Comparison of ENCODE assay signal across 15 cellular contexts in the genomic region with DNA sequence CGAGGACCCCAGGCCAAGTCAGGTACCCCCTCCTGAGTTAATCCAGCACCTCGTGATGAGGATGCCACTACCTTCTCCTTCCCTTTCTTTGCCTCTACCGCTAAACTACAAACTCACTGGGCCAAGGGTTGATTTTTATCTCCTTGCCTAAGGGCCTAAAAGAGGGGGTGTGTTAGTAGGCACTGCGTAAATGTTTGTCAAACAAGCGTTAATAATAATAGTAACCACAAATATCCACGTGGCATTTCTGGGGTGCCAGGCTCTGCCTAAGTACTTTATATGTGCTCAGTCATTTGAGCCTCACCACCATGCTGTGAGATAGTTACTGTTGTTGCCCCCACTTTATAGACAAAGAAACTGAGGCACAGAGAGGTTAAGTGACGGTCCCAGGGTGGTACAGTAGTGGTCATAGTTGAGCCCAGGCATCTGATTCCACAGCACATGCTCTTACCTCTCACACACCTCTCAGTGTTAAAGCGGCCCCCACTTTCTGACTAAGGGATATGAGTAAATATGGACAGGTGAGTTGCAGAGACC. TPM values are rescaled to one million over a fixed set of nuclear protein-coding genes. Genes with fewer than 3 reads are reported as not detected.
A peak's percentile ranks its signal among the peaks of the same experiment; 100 is the strongest.
DNase-seq lines count a peak whose midpoint lies in the region; ATAC-seq and TF ChIP-seq lines count a peak whose summit lies in the region.
"Had no signal": no experiment of that assay in that cellular context is flagged by ENCODE, and none has a peak within 500 bp of the region (broad histone marks: within the 10 kb centered on the region; RNA-seq: fewer than 3 reads in every experiment).

No MANE protein-coding gene starts in this region.

- no peak for TF ChIP-seq POLR2A in right lobe of liver (IDR thresholded peaks at IDR 0.05)

- H3K4me1 ChIP-seq in GM23248 (ENCODE audit: insufficient read depth) (peaks cover 17% of the 10 kb centered on the region), right lobe of liver (peaks cover 0 to 52% (median 16%) of the 10 kb centered on the region in 4 donors), stomach smooth muscle (ENCODE audit: control insufficient read depth, insufficient read depth, low read length) (peaks cover 55% of the 10 kb centered on the region)
- H3K4me1 ChIP-seq: BE2C had no signal

- no peak overlapping the region for H2AFZ ChIP-seq in GM23248

- H3K36me3 ChIP-seq in GM23248 (ENCODE audit: low read depth) (peaks cover 16% of the 10 kb centered on the region; the same call in 1 of the 2 replicates), brain microvascular endothelial cell (replicated peaks) (peaks cover 25% of the 10 kb centered on the region), right lobe of liver (peaks cover 0 to 6% (median 0%) of the 10 kb centered on the region in 4 donors), stomach smooth muscle (ENCODE audit: control insufficient read depth in 2 of 2, insufficient read depth in 2 of 2, low read length in 2 of 2) (peaks cover 8 to 11% of the 10 kb centered on the region in 2 donors), WERI-Rb-1 (peaks cover 3% of the 10 kb centered on the region)

- H3K4me2 ChIP-seq in GM23248 (ENCODE audit: unreplicated experiment), result peak overlapping the region; percentile 25

- H3K27ac ChIP-seq in GM23248 (peak overlapping the region; percentile 97), brain microvascular endothelial cell (peak overlapping the region; percentile 97), right lobe of liver (peak overlapping the region; percentile 72 to 91 (median 83)), stomach smooth muscle (ENCODE audit: low read length) (peak overlapping the region; percentile 90), WERI-Rb-1 (no peak overlapping the region)

- in situ Hi-C loops in GM23248 (cut with MboI) (no loop called here), brain microvascular endothelial cell (cut with HindIII; ENCODE audit: low pct_ligation_motif_present, low sequenced_read_pairs) (no loop called here)

- H3F3A ChIP-seq in GM23248 (ENCODE audit: insufficient read depth), result peaks cover 22% of the 10 kb centered on the region

- no peaks in the 10 kb centered on the region for H3K9me3 ChIP-seq in GM23248 (ENCODE audit: low read depth)
- H3K9me3 ChIP-seq in right lobe of liver, result no peaks in the 10 kb centered on the region
- H3K9me3 ChIP-seq in stomach smooth muscle (ENCODE audit: control insufficient read depth in 2 of 2, low read length in 2 of 2), result peaks cover 0 to 2% of the 10 kb centered on the region in 2 donors
- no peaks in the 10 kb centered on the region for H3K9me3 ChIP-seq in WERI-Rb-1 (ENCODE audit: severe bottlenecking)
- H3K9me3 ChIP-seq: BE2C had no signal

- TF ChIP-seq CTCF in brain microvascular endothelial cell (IDR thresholded peaks at IDR 0.05; ENCODE audit: low read depth, low read length, missing control alignments), result no peak
- no peak for TF ChIP-seq CTCF in right lobe of liver (IDR thresholded peaks at IDR 0.05)
- no peak for TF ChIP-seq CTCF in WERI-Rb-1 (IDR thresholded peaks at IDR 0.05; ENCODE audit: low read depth, low read length)

- H3K79me2 ChIP-seq in GM23248 (ENCODE audit: insufficient read depth), result peaks cover 79% of the 10 kb centered on the region

- intact Hi-C loops in right lobe of liver (cut with DNase I), result no loop called here

- H3K27me3 ChIP-seq in GM23248 (replicated peaks; ENCODE audit: insufficient read depth), result no peaks in the 10 kb centered on the region
- H3K27me3 ChIP-seq in brain microvascular endothelial cell (replicated peaks), result no peaks in the 10 kb centered on the region
- no peaks in the 10 kb centered on the region for H3K27me3 ChIP-seq in right lobe of liver
- H3K27me3 ChIP-seq in stomach smooth muscle (ENCODE audit: control insufficient read depth in 1 of 2, insufficient read depth in 2 of 2, low read length in 2 of 2), result no peaks in the 10 kb centered on the region
- H3K27me3 ChIP-seq in WERI-Rb-1 (ENCODE audit: insufficient read depth, low read depth, severe bottlenecking), result no peaks in the 10 kb centered on the region
- H3K27me3 ChIP-seq: BE2C had no signal

- no peak overlapping the region for H3K4me3 ChIP-seq in GM23248
- no peak overlapping the region for H3K4me3 ChIP-seq in brain microvascular endothelial cell (ENCODE audit: low read depth, low read length)
- no peak overlapping the region for H3K4me3 ChIP-seq in right lobe of liver
- peak overlapping the region in 1 of 2 donors; percentile 58 for H3K4me3 ChIP-seq in stomach smooth muscle (ENCODE audit: low read length in 2 of 2)
- H3K4me3 ChIP-seq in WERI-Rb-1 (ENCODE audit: low read depth, low read length), result no peak overlapping the region

- 87 to 88% methylated on average over 8 of the region's 8 CpGs for WGBS in GM23248 (ENCODE audit: low coverage in 1 of 2, low lambda C conversion rate in 2 of 2, missing lambda C conversion rate in 2 of 2), 2 experiments
- 31% methylated on average over 7 of the region's 8 CpGs for WGBS in right lobe of liver (ENCODE audit: insufficient coverage, low coverage, low lambda C conversion rate, missing lambda C conversion rate)

- H3K9me2 ChIP-seq in GM23248 (ENCODE audit: insufficient read depth), result no peaks in the 10 kb centered on the region

- ATAC-seq in right lobe of liver (no peak), HG02938 (IDR thresholded peaks at IDR 0.05; ENCODE audit: unreplicated experiment) (no peak), HG03521 (IDR thresholded peaks at IDR 0.05; ENCODE audit: unreplicated experiment) (no peak), HG02885 (IDR thresholded peaks at IDR 0.05; ENCODE audit: poor library complexity, unreplicated experiment) (no peak)
- ATAC-seq: HCT116 had no signal

- peak overlapping the region; percentile 87 for H3K9ac ChIP-seq in GM23248
- peak overlapping the region; percentile 65 to 83 for H3K9ac ChIP-seq in stomach smooth muscle (ENCODE audit: low read length in 2 of 2)

- DNase-seq in GM23248, result no peak
- DNase-seq in brain microvascular endothelial cell, result no peak
- no peak for DNase-seq in right lobe of liver
- DNase-seq in WERI-Rb-1, result no peak
- DNase-seq: activated B cell treated with CpG ODN at 0.5 μM for 24 hours; activated T-cell treated with anti-CD3 and anti-CD28 coated beads, Interleukin-2, amount 50 U/mL, for 24 hours; BE2C; naive thymus-derived CD4-positive, alpha-beta T cell; NCI-H1694 treated with DMSO at 0.1 percent for 48 hours; stimulated activated CD4-positive, alpha-beta T cell treated with anti-CD3 and anti-CD28 coated beads, Interleukin-12 subunit alpha, Interleukin-12 subunit beta, amount 100 ng/mL, for 4 hours had no signal

- no peaks in the 10 kb centered on the region for H4K20me1 ChIP-seq in GM23248 (ENCODE audit: insufficient read depth)

RNA-seq across cellular contexts. Expression of a gene that starts 52.4 kb away (rescaled TPM):
- total RNA-seq in GM23248 (2014; rRNA removed; shearing (Covaris generic)), result 233 and 235 TPM in 2 replicates
- polyA plus RNA-seq in GM23248 (2016; fragmentation: Nextera tagmentation; extraction: Ambion mirVana), result 66.4 and 75.8 TPM in 2 replicates
- total RNA-seq in right lobe of liver, result 100 to 1,000 TPM; 103 to 264 (median 154) TPM
